Comparison of ENCODE assay signal across 13 cellular contexts in the genomic region with DNA sequence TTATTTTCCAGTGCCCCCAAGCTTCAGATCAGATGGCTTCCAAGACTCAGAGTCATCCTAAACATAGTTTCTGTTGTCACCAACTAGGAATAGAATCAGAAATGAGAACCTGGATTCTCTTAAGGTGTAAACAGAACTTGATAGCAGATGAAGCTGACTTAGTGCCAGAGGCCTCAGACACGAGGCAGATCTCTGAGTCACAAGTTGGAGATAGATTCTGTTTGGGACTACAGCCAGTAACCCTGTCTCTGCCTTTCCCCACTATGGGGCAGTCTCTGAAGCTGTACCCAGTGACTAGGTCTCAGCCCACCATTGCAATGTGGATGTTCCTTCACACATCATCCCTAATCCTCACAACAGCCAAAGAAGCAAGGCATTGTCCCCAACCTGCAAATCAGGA. TPM values are rescaled to one million over a fixed set of nuclear protein-coding genes. Genes with fewer than 3 reads are reported as not detected.
DNase-seq lines count a peak whose midpoint lies in the region; ATAC-seq and TF ChIP-seq lines count a peak whose summit lies in the region.
"Had no signal": no experiment of that assay in that cellular context is flagged by ENCODE, and none has a peak within 500 bp of the region (broad histone marks: within the 10 kb centered on the region; RNA-seq: fewer than 3 reads in every experiment).

No MANE protein-coding gene starts in this region.

- H3K9me2 ChIP-seq in Karpas-422 (replicated peaks; ENCODE audit: insufficient read depth, low read length) = no peaks in the 10 kb centered on the region

- H3K36me3 ChIP-seq in IMR-90 (ENCODE audit: control insufficient read depth, insufficient read depth, low read length) = no peaks in the 10 kb centered on the region
- peaks cover 66% of the 10 kb centered on the region for H3K36me3 ChIP-seq in Karpas-422 (ENCODE audit: insufficient read depth, low read length)
- H3K36me3 ChIP-seq in ovary = no peaks in the 10 kb centered on the region

- 0 out of 2 replicates have a peak overlapping the region, but pooled peaks have one; percentile 59 for H2BK20ac ChIP-seq in IMR-90 (ENCODE audit: low read depth, low read length)

- H4K91ac ChIP-seq in IMR-90 (ENCODE audit: insufficient read depth, low read depth, low read length) = no peak overlapping the region

- peaks cover 11% of the 10 kb centered on the region for H3K4me1 ChIP-seq in IMR-90 (ENCODE audit: control insufficient read depth, insufficient read depth, low read length)
- no peaks in the 10 kb centered on the region for H3K4me1 ChIP-seq in Karpas-422 (ENCODE audit: low read length)
- H3K4me1 ChIP-seq in ovary (ENCODE audit: insufficient read depth) = no peaks in the 10 kb centered on the region
- H3K4me1 ChIP-seq: BLaER1 treated with 17β-estradiol and CSF1 and Interleukin-3, amounts not matched to agents 10 nM and 100 nM; HAP-1 had no signal

- no peak overlapping the region for H3K27ac ChIP-seq in IMR-90 (ENCODE audit: insufficient read depth, low read length)
- H3K27ac ChIP-seq in Karpas-422 (ENCODE audit: low read length) = no peak overlapping the region
- no peak overlapping the region for H3K27ac ChIP-seq in ovary
- H3K27ac ChIP-seq: BLaER1 treated with 17β-estradiol and CSF1 and Interleukin-3, amounts not matched to agents 10 nM and 100 nM had no signal

- TF ChIP-seq CTCF in IMR-90 (conservative IDR thresholded peaks at IDR 0.05; ENCODE audit: low read depth, low read length) (peak; percentile 40), choroid plexus epithelial cell (conservative IDR thresholded peaks at IDR 0.05; ENCODE audit: low read depth, low read length) (peak; percentile 34), ovary (IDR thresholded peaks at IDR 0.05) (no peak)

- no peak for TF ChIP-seq EP300 in ovary (IDR thresholded peaks at IDR 0.05)

- in situ Hi-C loops in IMR-90 (cut with MboI; ENCODE audit: low sequenced_read_pairs) = no loop called here

- H2AK9ac ChIP-seq in IMR-90 (replicated peaks; ENCODE audit: low read depth, low read length, poor library complexity) = no peak overlapping the region

- dilution Hi-C loops in IMR-90 (cut with HindIII; ENCODE audit: low sequenced_read_pairs, unreplicated experiment) = no loop called here

- H3K4me2 ChIP-seq in IMR-90 (ENCODE audit: low read depth, low read length) (peak overlapping the region; percentile 54; the same call in 1 of the 2 replicates), Karpas-422 (ENCODE audit: low read depth, low read length, poor library complexity, severe bottlenecking) (no peak overlapping the region)
- H3K4me2 ChIP-seq: BLaER1 treated with 17β-estradiol and CSF1 and Interleukin-3, amounts not matched to agents 10 nM and 100 nM had no signal

- ATAC-seq in IMR-90 (ENCODE audit: low read depth) = peak; percentile 94
- no peak for ATAC-seq in HG02870 (IDR thresholded peaks at IDR 0.05; ENCODE audit: unreplicated experiment)
- ATAC-seq: activated T-helper 17 cell treated with anti-CD3 and anti-CD28 coated beads, Interleukin-2, amount 50 U/mL, for 72 hours had no signal

- H3K9ac ChIP-seq in IMR-90 (ENCODE audit: low read depth, low read length) = no peak overlapping the region
- no peak overlapping the region for H3K9ac ChIP-seq in Karpas-422 (ENCODE audit: low read length)
- H3K9ac ChIP-seq: BLaER1 treated with 17β-estradiol and CSF1 and Interleukin-3, amounts not matched to agents 10 nM and 100 nM had no signal

- no peak for TF ChIP-seq POLR2A in IMR-90 (IDR thresholded peaks at IDR 0.05; ENCODE audit: low read depth, low read length)
- TF ChIP-seq POLR2A in ovary (IDR thresholded peaks at IDR 0.05) = no peak

- no peak overlapping the region for H4K8ac ChIP-seq in IMR-90 (ENCODE audit: low read depth in 2 of 2, low read length in 2 of 2)

- DNase-seq in AG08395 (ENCODE audit: low spot score) = peak; percentile 91
- peak; percentile 95 for DNase-seq in IMR-90
- DNase-seq in choroid plexus epithelial cell (ENCODE audit: low read depth) = peak; percentile 82
- DNase-seq in inferior parietal cortex (ENCODE audit: extremely low spot score) = peak; percentile 13
- no peak for DNase-seq in Karpas-422
- DNase-seq in activated CD8-positive, alpha-beta memory T cell treated with anti-CD3 and anti-CD28 coated beads for 24 hours = no peak
- no peak for DNase-seq in ovary
- DNase-seq: activated CD4-positive, CD25-positive, alpha-beta regulatory T cell; stimulated activated CD4-positive, alpha-beta T cell treated with anti-CD3 and anti-CD28 coated beads, Interleukin-2, amount 100 ng/mL, for 24 hours had no signal

- no peak overlapping the region; the same call in 1 of the 2 replicates for H2BK120ac ChIP-seq in IMR-90 (ENCODE audit: low read depth, low read length)

- H3K27me3 ChIP-seq in IMR-90 (ENCODE audit: control insufficient read depth, insufficient read depth, low read length) (no peaks in the 10 kb centered on the region), Karpas-422 (ENCODE audit: low read length) (no peaks in the 10 kb centered on the region), ovary (no peaks in the 10 kb centered on the region)
- H3K27me3 ChIP-seq: BLaER1 treated with 17β-estradiol and CSF1 and Interleukin-3, amounts not matched to agents 10 nM and 100 nM had no signal

- no CpG with 5 or more reads among the region's 1 CpG for WGBS in IMR-90 (ENCODE audit: extremely low coverage in 2 of 2, insufficient read length in 1 of 2), 2 experiments
- WGBS in ovary, 3 donors = 0 to 12% (median 4%) methylated on average over 1 of the region's 1 CpG

- peaks cover 18% of the 10 kb centered on the region for H3K9me1 ChIP-seq in IMR-90 (ENCODE audit: insufficient read depth, low read length)

- peak overlapping the region; percentile 53 for H2BK5ac ChIP-seq in IMR-90 (ENCODE audit: low read depth, low read length, poor library complexity, severe bottlenecking)

- intact Hi-C loops in IMR-90 (cut with micrococcal nuclease) = no loop called here
- intact Hi-C loops in ovary (cut with DNase I) = no loop called here

- H3K14ac ChIP-seq in IMR-90 (replicated peaks; ENCODE audit: low read depth, low read length) = no peak overlapping the region

- no peak overlapping the region for H3K18ac ChIP-seq in IMR-90 (ENCODE audit: low read depth, low read length)

- peaks cover 4% of the 10 kb centered on the region; the same call in 1 of the 2 replicates for H4K20me1 ChIP-seq in IMR-90 (ENCODE audit: insufficient read depth, low read length)
- H4K20me1 ChIP-seq in Karpas-422 (ENCODE audit: insufficient read depth, low read depth, low read length) = no peaks in the 10 kb centered on the region
- H4K20me1 ChIP-seq: BLaER1 treated with 17β-estradiol and CSF1 and Interleukin-3, amounts not matched to agents 10 nM and 100 nM had no signal

- H3K4me3 ChIP-seq in IMR-90 (ENCODE audit: insufficient read depth, low read depth, low read length) = no peak overlapping the region
- no peak overlapping the region for H3K4me3 ChIP-seq in choroid plexus epithelial cell (ENCODE audit: low read depth, low read length)
- H3K4me3 ChIP-seq in Karpas-422 (ENCODE audit: low read length) = no peak overlapping the region
- no peak overlapping the region for H3K4me3 ChIP-seq in ovary
- H3K4me3 ChIP-seq: BLaER1 treated with 17β-estradiol and CSF1 and Interleukin-3, amounts not matched to agents 10 nM and 100 nM; HAP-1 had no signal

- CTCF ChIA-PET in IMR-90 (lab: Yijun Ruan, JAX) = interaction anchor here (0.6 to 1.5 kb wide), 4 partner anchors 9 to 191 kb away, joined by 3 to 10 read pairs (median 5); no protein-coding TSS in a partner anchor

- POLR2A ChIA-PET in IMR-90 (lab: Charles Lee; ENCODE audit: unreplicated experiment) = no interaction called here

- no peak overlapping the region; the same call in 1 of the 2 replicates for H3K4ac ChIP-seq in IMR-90 (ENCODE audit: low read depth, low read length)

- no peak overlapping the region for H3K23ac ChIP-seq in IMR-90 (ENCODE audit: low read depth, low read length)

- H3K56ac ChIP-seq in IMR-90 (ENCODE audit: extremely low read depth, insufficient read depth, low read length) = no peak overlapping the region

- no peaks in the 10 kb centered on the region; the same call in 1 of the 2 replicates for H3K9me3 ChIP-seq in IMR-90 (ENCODE audit: control insufficient read depth, insufficient read depth, low read length)
- H3K9me3 ChIP-seq in Karpas-422 (ENCODE audit: low read length) = no peaks in the 10 kb centered on the region
- H3K9me3 ChIP-seq in ovary = no peaks in the 10 kb centered on the region
- H3K9me3 ChIP-seq: HAP-1 had no signal

- no peak overlapping the region for H2AK5ac ChIP-seq in IMR-90 (ENCODE audit: low read depth, low read length)

- H2BK15ac ChIP-seq in IMR-90 (ENCODE audit: low read depth, low read length) = no peak overlapping the region

- no peak for TF ChIP-seq RAD21 in IMR-90 (IDR thresholded peaks at IDR 0.05; ENCODE audit: low read length)

- no peaks in the 10 kb centered on the region for H3K79me2 ChIP-seq in Karpas-422 (ENCODE audit: low read length)

- BruUV-seq in IMR-90 (replicated peaks; lab: Mats Ljungman, UMichigan) = no TSS peak

- H4K5ac ChIP-seq in IMR-90 (ENCODE audit: low read depth, low read length) = no peak overlapping the region

- H3K79me1 ChIP-seq in IMR-90 (ENCODE audit: low read depth in 1 of 2, low read length in 2 of 2) = no peaks in the 10 kb centered on the region

- H2AFZ ChIP-seq in IMR-90 (replicated peaks; ENCODE audit: low read length, poor library complexity) (no peak overlapping the region), Karpas-422 (ENCODE audit: low read length) (no peak overlapping the region)

TF ChIP-seq in IMR-90, 13 proteins besides CTCF, POLR2A, EP300 and RAD21:
- peak; percentile 62; the same call in 1 of the 2 replicates for TF ChIP-seq FOS (IDR thresholded peaks at IDR 0.05; ENCODE audit: low read depth, low read length)
- no peak for TF ChIP-seq CEBPB (IDR thresholded peaks at IDR 0.05; ENCODE audit: low read depth, low read length)
- no peak for TF ChIP-seq NFE2L2 (IDR thresholded peaks at IDR 0.05; ENCODE audit: low read depth, low read length)
- TF ChIP-seq BHLHE40 (IDR thresholded peaks at IDR 0.05; ENCODE audit: low read depth, low read length) = no peak; the same call in 1 of the 2 replicates

RNA-seq across cellular contexts. Expression of gene NEU3, which starts 25.4 kb away (rescaled TPM):
- total RNA-seq in IMR-90 (2012; rRNA removed) = 8.3 and 10.6 TPM in 2 replicates
- 5.1 and 5.5 TPM in 2 replicates for polyA plus RNA-seq in IMR-90 (2012; rRNA removed)
- 2.8 and 3.4 TPM in 2 replicates for polyA plus RNA-seq in IMR-90 (2012; cell fraction: cytosol; rRNA removed)
- polyA plus RNA-seq in IMR-90 (2012; cell fraction: nucleus; rRNA removed; ENCODE audit: low replicate concordance) = 18.9 and 19.2 TPM in 2 replicates
- 103 and 133 TPM in 2 replicates for total RNA-seq in Karpas-422 (2014; rRNA removed; shearing (Covaris generic); ENCODE audit: low replicate concordance)
- 10 to 100 TPM in 2 of 7 donors, 1 to 10 TPM in 5; 4.4 to 13.1 (median 8.8) TPM for total RNA-seq in ovary
- 1 to 10 TPM; 5.6 to 8.9 TPM for polyA plus RNA-seq in ovary

Comparison
In these comparisons a context has a peak if more than half of its experiments do, and no peak if none do; other contexts are left out.
1. DNase-seq: peak in AG08395 (single experiment), IMR-90 (single experiment), choroid plexus epithelial cell (single experiment) and inferior parietal cortex (single experiment); none in Karpas-422 (single experiment), activated CD8-positive, alpha-beta memory T cell treated with anti-CD3 and anti-CD28 coated beads for 24 hours (single experiment) and ovary (0 of 5).
2. CTCF ChIP-seq: peak in IMR-90 (single experiment) and choroid plexus epithelial cell (single experiment); none in ovary (0 of 3).